Comparison of ENCODE assay signal across 8 cellular contexts in genomic region chr4:183659029-183659870, GRCh38. TPM values are rescaled to one million over a fixed set of nuclear protein-coding genes. Genes with fewer than 3 reads are reported as not detected.
DNase-seq lines count a peak whose midpoint lies in the region; ATAC-seq and TF ChIP-seq lines count a peak whose summit lies in the region.

RWDD4 (minus strand) TSS chr4:183659185; CDS start chr4:183658952, 233 bp downstream.
TRAPPC11 (plus strand) TSS chr4:183659293; CDS start chr4:183663868, 4,575 bp downstream.

- ATAC-seq in GM21723 (IDR thresholded peaks at IDR 0.05; ENCODE audit: unreplicated experiment) = peak; percentile 99
- ATAC-seq in Panc1 = peak; percentile 100
- peak; percentile 100 for ATAC-seq in esophagus mucosa

- H3K9me3 ChIP-seq in Panc1 (ENCODE audit: control insufficient read depth, insufficient read depth, low read depth, low read length) (no peaks in the 10 kb centered on the region), muscle layer of duodenum (ENCODE audit: control insufficient read depth in 1 of 2, low read length in 2 of 2) (no peaks in the 10 kb centered on the region)

- intact Hi-C loops in Panc1 (cut with micrococcal nuclease; ENCODE audit: unreplicated experiment) = no loop called here

- TF ChIP-seq CTCF in Panc1 (IDR thresholded peaks at IDR 0.05) = no peak

- BruUV-seq in Panc1 (replicated peaks; lab: Mats Ljungman, UMichigan) = no TSS peak

- DNase-seq in DMS79 treated with DMSO at 0.1 percent for 48 hours (lab: John Stamatoyannopoulos, UW) = peak; percentile 82
- DNase-seq in KG1 (lab: John Stamatoyannopoulos, UW) = peak; percentile 13
- peak; percentile 82 for DNase-seq in Panc1 (ENCODE audit: low read depth, low spot score)
- peak; percentile 95 to 97 for DNase-seq in activated T-cell treated with anti-CD3 and anti-CD28 coated beads, Interleukin-2, amount 50 U/mL, for 48 hours
- peak; percentile 89 to 94 for DNase-seq in stimulated activated CD8-positive, alpha-beta memory T cell treated with anti-CD3 and anti-CD28 coated beads, Interleukin-7, amount 100 ng/mL, for 4 hours (ENCODE audit: low read depth in 2 of 2)

- H3K27me3 ChIP-seq in Panc1 (ENCODE audit: control insufficient read depth, insufficient read depth, low read length) (no peaks in the 10 kb centered on the region), muscle layer of duodenum (ENCODE audit: low read depth, low read length) (no peaks in the 10 kb centered on the region)

- peak within 1 kb of the TSS; percentile 83 to 95 for H3K4me3 ChIP-seq in Panc1 (ENCODE audit: low read depth in 2 of 2, low read length in 2 of 2)
- H3K4me3 ChIP-seq in muscle layer of duodenum (ENCODE audit: low read depth in 1 of 2, low read length in 2 of 2) = peak within 1 kb of the TSS; percentile 82 to 98

- POLR2A ChIA-PET in Panc1 (lab: Charles Lee) = no interaction called here

- in situ Hi-C loops in Panc1 (cut with HindIII; ENCODE audit: low pct_unique_long_range_greater_than_20kb, low sequenced_read_pairs) = no loop called here

- H3K36me3 ChIP-seq in Panc1 (ENCODE audit: control insufficient read depth, insufficient read depth, low read length) (peaks cover 5% of the 10 kb centered on the region), muscle layer of duodenum (ENCODE audit: control insufficient read depth in 1 of 2, insufficient read depth in 2 of 2, low read length in 2 of 2) (peaks cover 2 to 11% of the 10 kb centered on the region in 2 donors)

- CTCF ChIA-PET in Panc1 (lab: Charles Lee) = interaction anchor here (0.5 kb wide), 1 partner anchor 35 kb away, joined by 3 read pairs; no protein-coding TSS in a partner anchor

- 0 out of 2 replicates have a peak, but pooled peaks cover 4% of the 10 kb centered on the region for H3K4me1 ChIP-seq in Panc1 (ENCODE audit: control insufficient read depth, insufficient read depth, low read length)
- H3K4me1 ChIP-seq in muscle layer of duodenum (ENCODE audit: control insufficient read depth in 1 of 2, insufficient read depth in 2 of 2, low read length in 2 of 2) = peaks cover 8 to 14% of the 10 kb centered on the region in 2 donors

- H3K27ac ChIP-seq in Panc1 (ENCODE audit: low read length) (peak within 1 kb of the TSS; percentile 95), muscle layer of duodenum (ENCODE audit: low read length) (peak within 1 kb of the TSS; percentile 96)

RNA-seq across cellular contexts. Expression of gene RWDD4, which starts in this region (rescaled TPM):
- total RNA-seq in Panc1 (2021; ENCODE audit: unreplicated experiment) (27.4 TPM), esophagus mucosa (17.6 TPM)
- polyA plus RNA-seq in Panc1 (2012; ENCODE audit: insufficient read length) = 21.3 TPM

RNA-seq across cellular contexts. Expression of gene TRAPPC11, which starts in this region (rescaled TPM):
- 21.1 TPM for total RNA-seq in Panc1 (2021; ENCODE audit: unreplicated experiment)
- 10.7 TPM for polyA plus RNA-seq in Panc1 (2012; ENCODE audit: insufficient read length)
- total RNA-seq in esophagus mucosa = 22.7 TPM

Comparison
In these comparisons a context has a peak if more than half of its experiments do, and no peak if none do; other contexts are left out.
1. Peak in every context shown above with its lines: DNase-seq, ATAC-seq, H3K4me3 ChIP-seq and H3K27ac ChIP-seq.
2. DNase-seq: peak in every context shown above with its lines; median percentile 96 in activated T-cell treated with anti-CD3 and anti-CD28 coated beads, Interleukin-2, amount 50 U/mL, for 48 hours; 92 in stimulated activated CD8-positive, alpha-beta memory T cell treated with anti-CD3 and anti-CD28 coated beads, Interleukin-7, amount 100 ng/mL, for 4 hours; 82 in DMS79 treated with DMSO at 0.1 percent for 48 hours; 82 in Panc1; 13 in KG1.